8 cellular contexts compared by ENCODE assay signal in genomic region chr11:106091480-106092123, GRCh38. TPM values are rescaled to one million over a fixed set of nuclear protein-coding genes. Genes with fewer than 3 reads are reported as not detected.
DNase-seq lines count a peak whose midpoint lies in the region; ATAC-seq and TF ChIP-seq lines count a peak whose summit lies in the region.

No MANE protein-coding gene starts in this region.

- peak; percentile 99 for ATAC-seq in HG02943 (IDR thresholded peaks at IDR 0.05; ENCODE audit: low read depth, unreplicated experiment)

- H3K56ac ChIP-seq in H9 (ENCODE audit: insufficient read length, low read depth, low read length), result no peak overlapping the region

- peaks cover 7% of the 10 kb centered on the region; the same call in 1 of the 2 replicates for H3K79me2 ChIP-seq in H9 (ENCODE audit: insufficient read depth, low read length)

- H4K20me1 ChIP-seq in H9 (ENCODE audit: control insufficient read depth, insufficient read depth, insufficient read length), result no peaks in the 10 kb centered on the region

- H3K27ac ChIP-seq in H9 (ENCODE audit: insufficient read length, low read depth, low read length), result no peak overlapping the region

- H3K27ac Mint-ChIP-seq in activated T-helper 2 cell treated with anti-CD3 and anti-CD28 coated beads, Interferon-gamma antibody, Interleukin-2, Interleukin-4, amounts not matched to agents 10 μg/mL and 5 μg/mL and 100 μg/mL, durations not matched to agents 14 hours and 24 hours and 36 hours, result peak overlapping the region; percentile 57
- H3K27ac Mint-ChIP-seq in H9, result no peak overlapping the region; a peak in 1 of 7 replicates

- no peak overlapping the region for H4K8ac ChIP-seq in H9 (replicated peaks; ENCODE audit: insufficient read length, low read depth, low read length)

- peaks cover 3% of the 10 kb centered on the region for H3K79me1 ChIP-seq in H9 (ENCODE audit: insufficient read depth, low read depth, low read length, poor library complexity, severe bottlenecking)

- H3K4me1 Mint-ChIP-seq in activated T-helper 2 cell treated with anti-CD3 and anti-CD28 coated beads, Interferon-gamma antibody, Interleukin-2, Interleukin-4, amounts not matched to agents 10 μg/mL and 5 μg/mL and 100 μg/mL, durations not matched to agents 14 hours and 24 hours and 36 hours (ENCODE audit: low read depth), result peaks cover 45% of the 10 kb centered on the region
- peaks cover 6 to 7% of the 10 kb centered on the region in 2 experiments for H3K4me1 Mint-ChIP-seq in H9

- H3K4me3 Mint-ChIP-seq in activated T-helper 2 cell treated with anti-CD3 and anti-CD28 coated beads, Interferon-gamma antibody, Interleukin-2, Interleukin-4, amounts not matched to agents 10 μg/mL and 5 μg/mL and 100 μg/mL, durations not matched to agents 14 hours and 24 hours and 36 hours (ENCODE audit: low read depth), result no peak overlapping the region
- H3K4me3 Mint-ChIP-seq in H9, result no peak overlapping the region

- DNase-seq in activated naive CD4-positive, alpha-beta T cell treated with Interleukin-2 at 50 U/mL for 16 hours, result peak; percentile 7
- no peak for DNase-seq in activated naive CD4-positive, alpha-beta T cell (lab: John Stamatoyannopoulos, UW)
- DNase-seq in activated T-helper 2 cell treated with anti-CD3 and anti-CD28 coated beads, Interferon-gamma antibody, Interleukin-2, Interleukin-4, amounts not matched to agents 10 μg/mL and 5 μg/mL and 100 μg/mL, durations not matched to agents 14 hours and 24 hours and 36 hours (ENCODE audit: low spot score), result no peak
- DNase-seq in stimulated activated CD4-positive, alpha-beta T cell treated with anti-CD3 and anti-CD28 coated beads, Interleukin-1b, Interleukin-23, amount 100 ng/mL, for 48 hours, result peak; percentile 32
- no peak for DNase-seq in H9
- DNase-seq in NCI-H1048 (lab: John Stamatoyannopoulos, UW), result no peak
- DNase-seq in NK-92 (lab: John Stamatoyannopoulos, UW; ENCODE audit: unreplicated experiment), result no peak

- H3K4ac ChIP-seq in H9 (ENCODE audit: low read depth, low read length), result no peak overlapping the region

- H3K9me3 ChIP-seq in H9 (ENCODE audit: control insufficient read depth, low read depth, low read length), result no peaks in the 10 kb centered on the region

- H2BK15ac ChIP-seq in H9 (ENCODE audit: low read depth, low read length), result no peak overlapping the region

- no peak overlapping the region for H2BK5ac ChIP-seq in H9 (ENCODE audit: insufficient read length, low read length)

- H3K27me3 Mint-ChIP-seq in activated T-helper 2 cell treated with anti-CD3 and anti-CD28 coated beads, Interferon-gamma antibody, Interleukin-2, Interleukin-4, amounts not matched to agents 10 μg/mL and 5 μg/mL and 100 μg/mL, durations not matched to agents 14 hours and 24 hours and 36 hours (ENCODE audit: low read depth), result no peaks in the 10 kb centered on the region
- H3K27me3 Mint-ChIP-seq in H9 (ENCODE audit: low read depth), result no peaks in the 10 kb centered on the region

- no peak overlapping the region for H3K14ac ChIP-seq in H9 (ENCODE audit: insufficient read depth, low read length)

- H2BK12ac ChIP-seq in H9 (ENCODE audit: insufficient read length, low read depth, low read length), result no peak overlapping the region

- no peak overlapping the region for H4K5ac ChIP-seq in H9 (ENCODE audit: insufficient read length, low read depth, low read length)

- no peaks in the 10 kb centered on the region for H3K4me1 ChIP-seq in H9 (ENCODE audit: insufficient read depth, low read length)

- no peak for TF ChIP-seq CTCF in H9 (conservative IDR thresholded peaks at IDR 0.05)

- no peak overlapping the region for H3K9ac ChIP-seq in H9 (ENCODE audit: extremely low read depth, insufficient read length, low read length)

- H2BK20ac ChIP-seq in H9 (ENCODE audit: low read depth, low read length, poor library complexity, severe bottlenecking), result no peak overlapping the region

- no peak overlapping the region for H3K18ac ChIP-seq in H9 (ENCODE audit: insufficient read length, low read depth, low read length)

- no peak overlapping the region for H3K23ac ChIP-seq in H9 (ENCODE audit: insufficient read length, low read depth, low read length)

- no peak overlapping the region for H2AK5ac ChIP-seq in H9 (ENCODE audit: insufficient read length, low read length)

- no peak overlapping the region for H2BK120ac ChIP-seq in H9 (ENCODE audit: low read depth, low read length, poor library complexity, severe bottlenecking)

- H3K23me2 ChIP-seq in H9 (ENCODE audit: insufficient read length, low read depth, low read length, poor library complexity, severe bottlenecking), result no peaks in the 10 kb centered on the region

- H4K91ac ChIP-seq in H9 (ENCODE audit: insufficient read length, low read depth, low read length), result no peak overlapping the region

- no peak overlapping the region for H2AFZ ChIP-seq in H9 (ENCODE audit: low read length)

- H3K36me3 Mint-ChIP-seq in activated T-helper 2 cell treated with anti-CD3 and anti-CD28 coated beads, Interferon-gamma antibody, Interleukin-2, Interleukin-4, amounts not matched to agents 10 μg/mL and 5 μg/mL and 100 μg/mL, durations not matched to agents 14 hours and 24 hours and 36 hours (ENCODE audit: low read depth), result peaks cover 68% of the 10 kb centered on the region
- H3K36me3 Mint-ChIP-seq in H9 (ENCODE audit: insufficient read depth in 1 of 3, low read depth in 3 of 3), result peaks cover 28 to 55% (median 52%) of the 10 kb centered on the region in 3 experiments; a peak in 6 of 7 replicates

- H3K27me3 ChIP-seq in H9 (ENCODE audit: insufficient read depth, low read length), result no peaks in the 10 kb centered on the region

- no peak overlapping the region for H3T11ph ChIP-seq in H9 (ENCODE audit: low read length)

- no peaks in the 10 kb centered on the region for H3K9me3 Mint-ChIP-seq in activated T-helper 2 cell treated with anti-CD3 and anti-CD28 coated beads, Interferon-gamma antibody, Interleukin-2, Interleukin-4, amounts not matched to agents 10 μg/mL and 5 μg/mL and 100 μg/mL, durations not matched to agents 14 hours and 24 hours and 36 hours
- no peaks in the 10 kb centered on the region for H3K9me3 Mint-ChIP-seq in H9

- H3K4me2 ChIP-seq in H9 (ENCODE audit: insufficient read depth, insufficient read length, low read length), result no peak overlapping the region

- WGBS in H9 (ENCODE audit: extremely low coverage, insufficient read length, low lambda C conversion rate), result no CpG with 5 or more reads among the region's 3 CpGs

- intact Hi-C loops in activated T-helper 2 cell treated with anti-CD3 and anti-CD28 coated beads, Interferon-gamma antibody, Interleukin-2, Interleukin-4, amounts not matched to agents 10 μg/mL and 5 μg/mL and 100 μg/mL, durations not matched to agents 14 hours and 24 hours and 36 hours (cut with micrococcal nuclease), result loop anchor here (1.0 to 2.0 kb wide), 2 partner anchors 14 to 951 kb away; partner anchors contain the start of genes AASDHPPT and KBTBD3

RNA-seq across cellular contexts. Expression of gene AASDHPPT, which starts 14.1 kb away (rescaled TPM):
- total RNA-seq in activated T-helper 2 cell treated with anti-CD3 and anti-CD28 coated beads, Interferon-gamma antibody, Interleukin-2, Interleukin-4, amounts not matched to agents 10 μg/mL and 5 μg/mL and 100 μg/mL, durations not matched to agents 14 hours and 24 hours and 36 hours, result 42.5 and 48.0 TPM in 2 replicates
- 46.0 and 47.1 TPM in 2 replicates for total RNA-seq in H9 (2021)

RNA-seq across cellular contexts. Expression of gene KBTBD3, which starts 14.5 kb away (rescaled TPM):
- total RNA-seq in activated T-helper 2 cell treated with anti-CD3 and anti-CD28 coated beads, Interferon-gamma antibody, Interleukin-2, Interleukin-4, amounts not matched to agents 10 μg/mL and 5 μg/mL and 100 μg/mL, durations not matched to agents 14 hours and 24 hours and 36 hours, result 6.4 and 8.9 TPM in 2 replicates
- 2.4 and 3.2 TPM in 2 replicates for total RNA-seq in H9 (2021)

Comparison
In these comparisons a context has a peak if more than half of its experiments do, and no peak if none do; other contexts are left out.
1. DNase-seq: peak in activated naive CD4-positive, alpha-beta T cell treated with Interleukin-2 at 50 U/mL for 16 hours (single experiment) and stimulated activated CD4-positive, alpha-beta T cell treated with anti-CD3 and anti-CD28 coated beads, Interleukin-1b, Interleukin-23, amount 100 ng/mL, for 48 hours (single experiment); none in activated naive CD4-positive, alpha-beta T cell (0 of 4), activated T-helper 2 cell treated with anti-CD3 and anti-CD28 coated beads, Interferon-gamma antibody, Interleukin-2, Interleukin-4, amounts not matched to agents 10 μg/mL and 5 μg/mL and 100 μg/mL, durations not matched to agents 14 hours and 24 hours and 36 hours (single experiment), H9 (single experiment), NCI-H1048 (single experiment) and NK-92 (single experiment).